Comparison of ENCODE assay signal across 1 cellular context in the genomic region with DNA sequence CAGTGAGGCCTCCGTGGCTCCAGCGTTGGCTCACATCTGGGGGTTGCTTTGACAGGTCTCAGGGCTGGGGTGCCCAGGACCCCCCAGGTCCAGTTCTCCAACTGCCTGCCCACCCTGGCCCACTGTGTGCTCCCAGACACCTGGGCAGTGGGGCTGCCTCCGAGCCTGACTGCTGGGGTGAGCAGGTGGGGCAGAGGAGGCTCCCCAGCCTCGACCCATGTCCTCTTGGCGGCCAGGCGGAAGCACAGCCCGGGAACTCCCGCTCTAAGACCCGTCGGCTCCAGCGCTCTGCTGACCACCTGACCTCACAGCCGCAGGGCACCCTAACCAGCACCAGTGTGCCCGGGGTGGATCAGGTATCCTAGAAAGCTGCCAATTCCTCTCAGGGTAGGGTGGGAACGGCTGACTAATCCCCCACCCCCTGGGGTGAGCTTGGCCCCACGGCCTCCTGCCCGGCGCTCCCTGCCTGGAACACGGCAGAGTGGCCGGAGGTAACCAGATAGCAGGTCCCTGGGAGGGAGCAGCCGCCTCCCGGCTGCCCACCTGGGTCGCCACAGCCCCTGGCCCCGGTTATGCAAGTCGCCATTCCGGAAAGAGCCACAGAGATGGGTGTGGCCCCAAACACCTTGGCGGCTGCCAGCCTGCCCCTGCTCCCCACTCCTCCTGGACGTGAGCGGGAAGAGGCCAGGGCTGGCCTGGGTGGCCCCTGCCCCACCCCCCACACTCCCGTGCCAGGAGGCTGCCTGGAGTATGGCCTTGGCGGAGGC.
TF ChIP-seq lines count a peak whose summit lies in the region.

No MANE protein-coding gene starts in this region.

TF ChIP-seq in WTC11, 78 proteins besides CTCF, POLR2A, EP300 and RAD21 (continued from another document):
- TF ChIP-seq HMGA2 (CRISPR knock-in tag; IDR thresholded peaks at IDR 0.05) (no peak), IRF2 (CRISPR knock-in tag; IDR thresholded peaks at IDR 0.05; ENCODE audit: borderline replicate concordance, low read depth) (no peak), ZNF317 (CRISPR knock-in tag; IDR thresholded peaks at IDR 0.05; ENCODE audit: borderline replicate concordance, low read depth) (no peak), CBFB (CRISPR knock-in tag; IDR thresholded peaks at IDR 0.05; ENCODE audit: low read depth) (no peak), ZNF396 (CRISPR knock-in tag; IDR thresholded peaks at IDR 0.05; ENCODE audit: borderline replicate concordance) (no peak), ATF1 (CRISPR knock-in tag; IDR thresholded peaks at IDR 0.05) (no peak), ZBTB21 (CRISPR knock-in tag; IDR thresholded peaks at IDR 0.05; ENCODE audit: borderline replicate concordance) (no peak), TCF7 (CRISPR knock-in tag; IDR thresholded peaks at IDR 0.05; ENCODE audit: low read depth) (no peak), ZNF671 (CRISPR knock-in tag; IDR thresholded peaks at IDR 0.05) (no peak), FOXK1 (CRISPR knock-in tag; IDR thresholded peaks at IDR 0.05) (no peak), EMX1 (CRISPR knock-in tag; IDR thresholded peaks at IDR 0.05) (no peak)
- TF ChIP-seq, protein P1, sequence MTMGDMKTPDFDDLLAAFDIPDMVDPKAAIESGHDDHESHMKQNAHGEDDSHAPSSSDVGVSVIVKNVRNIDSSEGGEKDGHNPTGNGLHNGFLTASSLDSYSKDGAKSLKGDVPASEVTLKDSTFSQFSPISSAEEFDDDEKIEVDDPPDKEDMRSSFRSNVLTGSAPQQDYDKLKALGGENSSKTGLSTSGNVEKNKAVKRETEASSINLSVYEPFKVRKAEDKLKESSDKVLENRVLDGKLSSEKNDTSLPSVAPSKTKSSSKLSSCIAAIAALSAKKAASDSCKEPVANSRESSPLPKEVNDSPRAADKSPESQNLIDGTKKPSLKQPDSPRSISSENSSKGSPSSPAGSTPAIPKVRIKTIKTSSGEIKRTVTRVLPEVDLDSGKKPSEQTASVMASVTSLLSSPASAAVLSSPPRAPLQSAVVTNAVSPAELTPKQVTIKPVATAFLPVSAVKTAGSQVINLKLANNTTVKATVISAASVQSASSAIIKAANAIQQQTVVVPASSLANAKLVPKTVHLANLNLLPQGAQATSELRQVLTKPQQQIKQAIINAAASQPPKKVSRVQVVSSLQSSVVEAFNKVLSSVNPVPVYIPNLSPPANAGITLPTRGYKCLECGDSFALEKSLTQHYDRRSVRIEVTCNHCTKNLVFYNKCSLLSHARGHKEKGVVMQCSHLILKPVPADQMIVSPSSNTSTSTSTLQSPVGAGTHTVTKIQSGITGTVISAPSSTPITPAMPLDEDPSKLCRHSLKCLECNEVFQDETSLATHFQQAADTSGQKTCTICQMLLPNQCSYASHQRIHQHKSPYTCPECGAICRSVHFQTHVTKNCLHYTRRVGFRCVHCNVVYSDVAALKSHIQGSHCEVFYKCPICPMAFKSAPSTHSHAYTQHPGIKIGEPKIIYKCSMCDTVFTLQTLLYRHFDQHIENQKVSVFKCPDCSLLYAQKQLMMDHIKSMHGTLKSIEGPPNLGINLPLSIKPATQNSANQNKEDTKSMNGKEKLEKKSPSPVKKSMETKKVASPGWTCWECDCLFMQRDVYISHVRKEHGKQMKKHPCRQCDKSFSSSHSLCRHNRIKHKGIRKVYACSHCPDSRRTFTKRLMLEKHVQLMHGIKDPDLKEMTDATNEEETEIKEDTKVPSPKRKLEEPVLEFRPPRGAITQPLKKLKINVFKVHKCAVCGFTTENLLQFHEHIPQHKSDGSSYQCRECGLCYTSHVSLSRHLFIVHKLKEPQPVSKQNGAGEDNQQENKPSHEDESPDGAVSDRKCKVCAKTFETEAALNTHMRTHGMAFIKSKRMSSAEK (CRISPR knock-in tag; IDR thresholded peaks at IDR 0.05; ENCODE audit: borderline replicate concordance), result no peak
- TF ChIP-seq, protein P2, sequence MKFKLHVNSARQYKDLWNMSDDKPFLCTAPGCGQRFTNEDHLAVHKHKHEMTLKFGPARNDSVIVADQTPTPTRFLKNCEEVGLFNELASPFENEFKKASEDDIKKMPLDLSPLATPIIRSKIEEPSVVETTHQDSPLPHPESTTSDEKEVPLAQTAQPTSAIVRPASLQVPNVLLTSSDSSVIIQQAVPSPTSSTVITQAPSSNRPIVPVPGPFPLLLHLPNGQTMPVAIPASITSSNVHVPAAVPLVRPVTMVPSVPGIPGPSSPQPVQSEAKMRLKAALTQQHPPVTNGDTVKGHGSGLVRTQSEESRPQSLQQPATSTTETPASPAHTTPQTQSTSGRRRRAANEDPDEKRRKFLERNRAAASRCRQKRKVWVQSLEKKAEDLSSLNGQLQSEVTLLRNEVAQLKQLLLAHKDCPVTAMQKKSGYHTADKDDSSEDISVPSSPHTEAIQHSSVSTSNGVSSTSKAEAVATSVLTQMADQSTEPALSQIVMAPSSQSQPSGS (CRISPR knock-in tag; IDR thresholded peaks at IDR 0.05; ENCODE audit: borderline replicate concordance, low read depth), result no peak
- TF ChIP-seq, protein P3, sequence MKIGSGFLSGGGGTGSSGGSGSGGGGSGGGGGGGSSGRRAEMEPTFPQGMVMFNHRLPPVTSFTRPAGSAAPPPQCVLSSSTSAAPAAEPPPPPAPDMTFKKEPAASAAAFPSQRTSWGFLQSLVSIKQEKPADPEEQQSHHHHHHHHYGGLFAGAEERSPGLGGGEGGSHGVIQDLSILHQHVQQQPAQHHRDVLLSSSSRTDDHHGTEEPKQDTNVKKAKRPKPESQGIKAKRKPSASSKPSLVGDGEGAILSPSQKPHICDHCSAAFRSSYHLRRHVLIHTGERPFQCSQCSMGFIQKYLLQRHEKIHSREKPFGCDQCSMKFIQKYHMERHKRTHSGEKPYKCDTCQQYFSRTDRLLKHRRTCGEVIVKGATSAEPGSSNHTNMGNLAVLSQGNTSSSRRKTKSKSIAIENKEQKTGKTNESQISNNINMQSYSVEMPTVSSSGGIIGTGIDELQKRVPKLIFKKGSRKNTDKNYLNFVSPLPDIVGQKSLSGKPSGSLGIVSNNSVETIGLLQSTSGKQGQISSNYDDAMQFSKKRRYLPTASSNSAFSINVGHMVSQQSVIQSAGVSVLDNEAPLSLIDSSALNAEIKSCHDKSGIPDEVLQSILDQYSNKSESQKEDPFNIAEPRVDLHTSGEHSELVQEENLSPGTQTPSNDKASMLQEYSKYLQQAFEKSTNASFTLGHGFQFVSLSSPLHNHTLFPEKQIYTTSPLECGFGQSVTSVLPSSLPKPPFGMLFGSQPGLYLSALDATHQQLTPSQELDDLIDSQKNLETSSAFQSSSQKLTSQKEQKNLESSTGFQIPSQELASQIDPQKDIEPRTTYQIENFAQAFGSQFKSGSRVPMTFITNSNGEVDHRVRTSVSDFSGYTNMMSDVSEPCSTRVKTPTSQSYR (CRISPR knock-in tag; IDR thresholded peaks at IDR 0.05), result no peak
